19 cellular contexts compared by ENCODE assay signal in genomic region chr9:79895232-79895631, GRCh38.
"Had no signal": no experiment of that assay in that cellular context is flagged by ENCODE, and none has a peak within 500 bp of the region (broad histone marks: within the 10 kb centered on the region; RNA-seq: fewer than 3 reads in every experiment).

No MANE protein-coding gene starts in this region.

- H3K4me3 ChIP-seq: coronary artery, hepatocyte, lung, right atrium auricular region had no signal

- ATAC-seq: left cardiac atrium; left ventricle myocardium superior; naive thymus-derived CD8-positive, alpha-beta T cell had no signal

- FAIRE-seq: endothelial cell of umbilical vein, kidney, small intestine had no signal

- H3K36me3 ChIP-seq: right atrium auricular region had no signal

- H3K4me1 Mint-ChIP-seq: endodermal cell had no signal

- H3K4me3 Mint-ChIP-seq: endodermal cell; naive thymus-derived CD8-positive, alpha-beta T cell; neural crest cell had no signal

- H3K27me3 ChIP-seq: hepatocyte, right atrium auricular region had no signal

- H3K9me3 ChIP-seq: right atrium auricular region had no signal

- H3K4me1 ChIP-seq: right atrium auricular region had no signal

- H3K36me3 Mint-ChIP-seq: naive thymus-derived CD8-positive, alpha-beta T cell had no signal

- H3K27ac Mint-ChIP-seq: endodermal cell; naive thymus-derived CD8-positive, alpha-beta T cell had no signal

- H3K27ac ChIP-seq: coronary artery, hepatocyte, right atrium auricular region had no signal

- DNase-seq: effector CD4-positive, alpha-beta T cell; endodermal cell; foreskin melanocyte; head of caudate nucleus; kidney; left cardiac atrium; left ventricle myocardium superior; mesenchymal stem cell; naive thymus-derived CD8-positive, alpha-beta T cell; small intestine; stimulated activated CD4-positive, alpha-beta T cell treated with anti-CD3 and anti-CD28 coated beads, Interleukin-12 subunit alpha, Interleukin-12 subunit beta, amount 100 ng/mL, for 4 hours; stimulated activated naive CD4-positive, alpha-beta T cell treated with Interleukin-2 at 50 U/mL for 16 hours; trophoblast cell had no signal

- H3K9me3 Mint-ChIP-seq: endodermal cell; naive thymus-derived CD8-positive, alpha-beta T cell; neural crest cell had no signal
